31 cellular contexts compared by ENCODE assay signal in the genomic region with DNA sequence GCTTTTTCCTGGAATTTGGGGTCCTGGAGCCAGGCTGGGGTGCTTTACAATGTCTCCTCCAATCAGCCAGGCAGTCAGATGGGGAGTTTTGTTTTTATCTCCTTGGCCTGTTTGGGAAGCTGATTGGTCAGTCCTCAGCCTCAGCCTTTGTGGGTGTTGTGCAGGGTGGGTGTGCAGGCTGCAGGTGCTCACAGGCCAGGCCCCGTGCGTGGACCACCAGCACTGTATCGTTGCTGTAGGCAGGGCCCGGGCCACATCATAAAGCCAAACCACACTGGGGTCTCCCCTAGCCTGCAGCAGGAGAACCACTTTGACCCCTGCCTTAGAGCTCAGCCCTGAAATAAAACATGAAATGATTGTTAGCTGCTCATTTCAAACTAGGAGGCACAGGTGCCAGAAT. TPM values are rescaled to one million over a fixed set of nuclear protein-coding genes. Genes with fewer than 3 reads are reported as not detected.
"Had no signal": no experiment of that assay in that cellular context is flagged by ENCODE, and none has a peak within 500 bp of the region (broad histone marks: within the 10 kb centered on the region; RNA-seq: fewer than 3 reads in every experiment).

No MANE protein-coding gene starts in this region.

- H3K27me3 ChIP-seq: body of pancreas, pancreas had no signal

- H3K27ac ChIP-seq: cardiac muscle cell, esophagus muscularis mucosa, foreskin keratinocyte, psoas muscle, sigmoid colon had no signal

- ATAC-seq: activated naive CD8-positive, alpha-beta T cell treated with anti-CD3 and anti-CD28 coated beads, Interleukin-2, amount 50 U/mL, for 24 hours; activated T-cell treated with anti-CD3 and anti-CD28 coated beads, Interleukin-2, amount 50 U/mL, for 4 hours; activated T-helper 17 cell treated with anti-CD3 and anti-CD28 coated beads, Interleukin-2, amount 50 U/mL, for 72 hours; body of pancreas; foreskin keratinocyte; mucosa of descending colon; psoas muscle; stimulated activated effector memory CD8-positive, alpha-beta T cell treated with anti-CD3 and anti-CD28 coated beads, Interleukin-12 subunit alpha, Interleukin-12 subunit beta, amount 100 ng/mL, for 72 hours had no signal

- H3K27ac Mint-ChIP-seq: activated CD4-positive, alpha-beta memory T cell treated with anti-CD3 and anti-CD28 coated beads for 36 hours; activated CD4-positive, alpha-beta T cell treated with anti-CD3 and anti-CD28 coated beads, Interleukin-2, amount 10 ng/mL, durations not matched to agents 24 days and 14 days; activated naive CD4-positive, alpha-beta T cell treated with anti-CD3 and anti-CD28 coated beads, Interleukin-2, amount 50 U/mL, for 24 hours; activated naive CD8-positive, alpha-beta T cell treated with anti-CD3 and anti-CD28 coated beads, Interleukin-2, amount 50 U/mL, for 24 hours; activated T-helper 17 cell treated with anti-CD3 and anti-CD28 coated beads, Interleukin-2, amount 50 U/mL, for 72 hours; nephron; stimulated activated effector memory CD8-positive, alpha-beta T cell treated with anti-CD3 and anti-CD28 coated beads, Interleukin-12 subunit alpha, Interleukin-12 subunit beta, amount 100 ng/mL, for 72 hours had no signal

- DNase-seq: activated CD4-positive, alpha-beta memory T cell treated with anti-CD3 and anti-CD28 coated beads for 36 hours; activated CD4-positive, alpha-beta T cell treated with anti-CD3 and anti-CD28 coated beads, Interleukin-2, amount 10 ng/mL, durations not matched to agents 24 days and 14 days; activated CD4-positive, CD25-positive, alpha-beta regulatory T cell treated with anti-CD3 and anti-CD28 coated beads, Interleukin-2, amount 50 U/mL, for 72 hours; activated gamma-delta T cell treated with Interleukin-2 at 50 U/mL for 16 hours; activated naive CD8-positive, alpha-beta T cell treated with anti-CD3 and anti-CD28 coated beads, Interleukin-2, amount 50 U/mL, for 24 hours; activated T-cell treated with anti-CD3 and anti-CD28 coated beads, Interleukin-2, amount 50 U/mL, for 4 hours; body of pancreas; effector CD4-positive, alpha-beta T cell; foreskin keratinocyte; heart right ventricle; mucosa of descending colon; psoas muscle; sigmoid colon; small intestine; stimulated activated CD4-positive, alpha-beta T cell treated with anti-CD3 and anti-CD28 coated beads, Interleukin-4, amount 100 ng/mL, for 24 hours; stimulated activated naive CD8-positive, alpha-beta T cell treated with anti-CD3 and anti-CD28 coated beads, Interleukin-15, amount 100 ng/mL, for 72 hours; T-helper 2 cell; trophoblast cell had no signal

- H3K4me1 Mint-ChIP-seq: activated CD4-positive, alpha-beta T cell treated with anti-CD3 and anti-CD28 coated beads, Interleukin-2, amount 10 ng/mL, durations not matched to agents 24 days and 14 days; activated naive CD4-positive, alpha-beta T cell treated with anti-CD3 and anti-CD28 coated beads, Interleukin-2, amount 50 U/mL, for 24 hours; activated naive CD8-positive, alpha-beta T cell treated with anti-CD3 and anti-CD28 coated beads, Interleukin-2, amount 50 U/mL, for 24 hours; activated T-helper 17 cell treated with anti-CD3 and anti-CD28 coated beads, Interleukin-2, amount 50 U/mL, for 72 hours; stimulated activated effector memory CD8-positive, alpha-beta T cell treated with anti-CD3 and anti-CD28 coated beads, Interleukin-12 subunit alpha, Interleukin-12 subunit beta, amount 100 ng/mL, for 72 hours had no signal

- H3K36me3 Mint-ChIP-seq: activated CD4-positive, alpha-beta memory T cell treated with anti-CD3 and anti-CD28 coated beads for 36 hours; activated naive CD4-positive, alpha-beta T cell treated with anti-CD3 and anti-CD28 coated beads, Interleukin-2, amount 50 U/mL, for 24 hours; stimulated activated effector memory CD8-positive, alpha-beta T cell treated with anti-CD3 and anti-CD28 coated beads, Interleukin-12 subunit alpha, Interleukin-12 subunit beta, amount 100 ng/mL, for 72 hours had no signal

- H3K4me1 ChIP-seq: foreskin keratinocyte, psoas muscle had no signal

- H3K36me3 ChIP-seq: cardiac muscle cell, esophagus muscularis mucosa, heart right ventricle, left lung, pancreas, sigmoid colon had no signal

- H3K4me3 Mint-ChIP-seq: activated CD4-positive, alpha-beta memory T cell treated with anti-CD3 and anti-CD28 coated beads for 36 hours; activated CD4-positive, alpha-beta T cell treated with anti-CD3 and anti-CD28 coated beads, Interleukin-2, amount 10 ng/mL, durations not matched to agents 24 days and 14 days; activated naive CD4-positive, alpha-beta T cell treated with anti-CD3 and anti-CD28 coated beads, Interleukin-2, amount 50 U/mL, for 24 hours; activated naive CD8-positive, alpha-beta T cell treated with anti-CD3 and anti-CD28 coated beads, Interleukin-2, amount 50 U/mL, for 24 hours; activated T-cell treated with anti-CD3 and anti-CD28 coated beads, Interleukin-2, amount 50 U/mL, for 4 hours; activated T-helper 17 cell treated with anti-CD3 and anti-CD28 coated beads, Interleukin-2, amount 50 U/mL, for 72 hours; nephron; stimulated activated effector memory CD8-positive, alpha-beta T cell treated with anti-CD3 and anti-CD28 coated beads, Interleukin-12 subunit alpha, Interleukin-12 subunit beta, amount 100 ng/mL, for 72 hours; stimulated activated naive CD8-positive, alpha-beta T cell treated with anti-CD3 and anti-CD28 coated beads, Interleukin-15, amount 100 ng/mL, for 72 hours had no signal

- H3K4me3 ChIP-seq: body of pancreas, cardiac muscle cell, esophagus muscularis mucosa, heart right ventricle, left lung, mucosa of descending colon, pancreas, psoas muscle, sigmoid colon had no signal

- H3K9me3 ChIP-seq: body of pancreas, esophagus muscularis mucosa, heart right ventricle, left lung, mucosa of descending colon, pancreas, psoas muscle, sigmoid colon had no signal

- H3K9me3 Mint-ChIP-seq: activated CD4-positive, alpha-beta memory T cell treated with anti-CD3 and anti-CD28 coated beads for 36 hours; activated CD4-positive, alpha-beta T cell treated with anti-CD3 and anti-CD28 coated beads, Interleukin-2, amount 10 ng/mL, durations not matched to agents 24 days and 14 days; activated naive CD4-positive, alpha-beta T cell treated with anti-CD3 and anti-CD28 coated beads, Interleukin-2, amount 50 U/mL, for 24 hours; activated naive CD8-positive, alpha-beta T cell treated with anti-CD3 and anti-CD28 coated beads, Interleukin-2, amount 50 U/mL, for 24 hours; activated T-cell treated with anti-CD3 and anti-CD28 coated beads, Interleukin-2, amount 50 U/mL, for 4 hours; activated T-helper 17 cell treated with anti-CD3 and anti-CD28 coated beads, Interleukin-2, amount 50 U/mL, for 72 hours; nephron; stimulated activated effector memory CD8-positive, alpha-beta T cell treated with anti-CD3 and anti-CD28 coated beads, Interleukin-12 subunit alpha, Interleukin-12 subunit beta, amount 100 ng/mL, for 72 hours; stimulated activated naive CD8-positive, alpha-beta T cell treated with anti-CD3 and anti-CD28 coated beads, Interleukin-15, amount 100 ng/mL, for 72 hours had no signal

RNA-seq across cellular contexts. Expression of a gene that starts 8.6 kb away (rescaled TPM):
- total RNA-seq: activated CD4-positive, alpha-beta memory T cell treated with anti-CD3 and anti-CD28 coated beads for 36 hours; activated CD4-positive, alpha-beta T cell treated with anti-CD3 and anti-CD28 coated beads, Interleukin-2, amount 10 ng/mL, durations not matched to agents 24 days and 14 days; activated T-helper 17 cell treated with anti-CD3 and anti-CD28 coated beads, Interleukin-2, amount 50 U/mL, for 72 hours; lung microvascular endothelial cell; myocyte had no signal

RNA-seq across cellular contexts. Expression of a gene that starts 56.3 kb away (rescaled TPM):
- total RNA-seq: activated CD4-positive, alpha-beta memory T cell treated with anti-CD3 and anti-CD28 coated beads for 36 hours; activated CD4-positive, alpha-beta T cell treated with anti-CD3 and anti-CD28 coated beads, Interleukin-2, amount 10 ng/mL, durations not matched to agents 24 days and 14 days; activated T-cell treated with anti-CD3 and anti-CD28 coated beads, Interleukin-2, amount 50 U/mL, for 4 hours; activated T-helper 17 cell treated with anti-CD3 and anti-CD28 coated beads, Interleukin-2, amount 50 U/mL, for 72 hours; body of pancreas; cardiac muscle cell; cerebellum; esophagus muscularis mucosa; foreskin keratinocyte; heart right ventricle; kidney epithelial cell; left lung; lung microvascular endothelial cell; mesenteric fat pad; mucosa of descending colon; myocyte; pancreas; psoas muscle; sigmoid colon had no signal
- polyA plus RNA-seq: cardiac muscle cell, foreskin keratinocyte, heart right ventricle, pancreas, psoas muscle, sigmoid colon, small intestine had no signal
